ENCODE assay signal across 17 cellular contexts in genomic region chr18:7645756-7646155, GRCh38.
DNase-seq lines count a peak whose midpoint lies in the region; ATAC-seq, FAIRE-seq and TF ChIP-seq lines count a peak whose summit lies in the region.
"Had no signal": no experiment of that assay in that cellular context is flagged by ENCODE, and none has a peak within 500 bp of the region (broad histone marks: within the 10 kb centered on the region; RNA-seq: fewer than 3 reads in every experiment).

No MANE protein-coding gene starts in this region.

- H3K79me2 ChIP-seq in HepG2 (ENCODE audit: insufficient read depth, low read length), result peaks cover 3% of the 10 kb centered on the region

- TF ChIP-seq POLR2A in HepG2 (IDR thresholded peaks at IDR 0.05; ENCODE audit: insufficient read depth in 1 of 2, low read depth in 2 of 2, low read length in 2 of 2), result no peak
- no peak for TF ChIP-seq POLR2A in right lobe of liver (IDR thresholded peaks at IDR 0.05)
- no peak for TF ChIP-seq POLR2A in esophagus muscularis mucosa (IDR thresholded peaks at IDR 0.05; ENCODE audit: low read depth)
- no peak for TF ChIP-seq POLR2A in GM18505 (IDR thresholded peaks at IDR 0.05; ENCODE audit: borderline replicate concordance, extremely low read depth, insufficient read depth, insufficient read length)

- H4K20me1 ChIP-seq in HepG2 (ENCODE audit: insufficient read depth, low read length), result no peaks in the 10 kb centered on the region

- TF ChIP-seq EP300 in HepG2 (IDR thresholded peaks at IDR 0.05; ENCODE audit: low read depth in 2 of 2, low read length in 2 of 2) (no peak), HepG2 (CRISPR knock-in tag; IDR thresholded peaks at IDR 0.05; ENCODE audit: borderline replicate concordance) (no peak), esophagus muscularis mucosa (IDR thresholded peaks at IDR 0.05) (no peak)

- CTCF ChIA-PET in HepG2 (lab: Yijun Ruan, JAX; ENCODE audit: low intra/inter-chr PET ratio, low total read pairs), result no interaction called here

- ATAC-seq in HepG2 (no peak; the same call in 2 of the 3 replicates), right lobe of liver (no peak), GM18505 (IDR thresholded peaks at IDR 0.05; ENCODE audit: unreplicated experiment) (no peak), HG03565 (IDR thresholded peaks at IDR 0.05; ENCODE audit: unreplicated experiment) (no peak)
- ATAC-seq: gastrocnemius medialis, left cardiac atrium had no signal

- no peaks in the 10 kb centered on the region for H3K27me3 ChIP-seq in HepG2 (ENCODE audit: control insufficient read depth in 1 of 2, insufficient read depth in 2 of 2, low read length in 2 of 2)
- no peaks in the 10 kb centered on the region for H3K27me3 ChIP-seq in right lobe of liver
- H3K27me3 ChIP-seq in esophagus muscularis mucosa, result no peaks in the 10 kb centered on the region
- H3K27me3 ChIP-seq: gastrocnemius medialis had no signal

- no peak for TF ChIP-seq RAD21 in HepG2 (CRISPR knock-in tag; IDR thresholded peaks at IDR 0.05)

- 17% methylated on average over 1 of the region's 1 CpG for WGBS in HepG2 (ENCODE audit: low lambda C conversion rate)
- 80% methylated on average over 1 of the region's 1 CpG for WGBS in right lobe of liver (ENCODE audit: insufficient coverage, low coverage, low lambda C conversion rate, missing lambda C conversion rate)
- WGBS in esophagus muscularis mucosa, result 50% methylated on average over 1 of the region's 1 CpG

- H3K36me3 ChIP-seq in HepG2 (replicated peaks in 1 of 2; ENCODE audit: control insufficient read depth in 1 of 2, insufficient read depth in 2 of 2, low read length in 2 of 2) (no peaks in the 10 kb centered on the region), right lobe of liver (no peaks in the 10 kb centered on the region), esophagus muscularis mucosa (no peaks in the 10 kb centered on the region)
- H3K36me3 ChIP-seq: gastrocnemius medialis had no signal

- H3K4me3 ChIP-seq in HepG2 (replicated peaks in 1 of 3; ENCODE audit: insufficient read depth in 1 of 3, low read depth in 2 of 3, low read length in 3 of 3) (no peak overlapping the region), right lobe of liver (no peak overlapping the region), esophagus muscularis mucosa (no peak overlapping the region)
- H3K4me3 ChIP-seq: gastrocnemius medialis had no signal

- H3K9ac ChIP-seq in HepG2 (ENCODE audit: insufficient read depth, low read depth, low read length), result no peak overlapping the region
- H3K9ac ChIP-seq: KMS-11 had no signal

- intact Hi-C loops in HepG2 (cut with micrococcal nuclease; ENCODE audit: unreplicated experiment), result loop anchor here (1.0 kb wide), 1 partner anchor 8 kb away; no protein-coding TSS in a partner anchor
- intact Hi-C loops in right lobe of liver (cut with DNase I), result no loop called here
- intact Hi-C loops in esophagus muscularis mucosa (cut with DNase I), result no loop called here

- FAIRE-seq in HepG2 (lab: Jason Lieb, UNC), result no peak
- FAIRE-seq: GM12892 had no signal

- H3K4me2 ChIP-seq in HepG2 (ENCODE audit: low read depth, low read length), result peak overlapping the region; percentile 36
- H3K4me2 ChIP-seq: KMS-11 had no signal

- POLR2A ChIA-PET in HepG2 (lab: Yijun Ruan, JAX), result no interaction called here

- H3K4me1 ChIP-seq in HepG2 (ENCODE audit: insufficient read depth, low read length) (peaks cover 42% of the 10 kb centered on the region), right lobe of liver (peaks cover 0 to 11% (median 0%) of the 10 kb centered on the region in 4 donors), esophagus muscularis mucosa (peaks cover 21 to 27% (median 23%) of the 10 kb centered on the region in 4 donors)

- in situ Hi-C loops in HepG2 (cut with HindIII; ENCODE audit: extremely low pct_ligation_motif_present, low pct_unique_long_range_greater_than_20kb), result no loop called here

- no peak overlapping the region for H2AFZ ChIP-seq in HepG2 (ENCODE audit: low read length)

- BruUV-seq in HepG2 (replicated peaks; lab: Mats Ljungman, UMichigan), result no TSS peak

- H3K9me3 ChIP-seq in HepG2 (ENCODE audit: low read length), result no peaks in the 10 kb centered on the region
- H3K9me3 ChIP-seq in right lobe of liver, result no peaks in the 10 kb centered on the region
- peaks cover 0 to 11% (median 0%) of the 10 kb centered on the region in 4 donors for H3K9me3 ChIP-seq in esophagus muscularis mucosa
- H3K9me3 ChIP-seq: gastrocnemius medialis had no signal

- DNase-seq in HepG2 (ENCODE audit: low spot score), result no peak
- DNase-seq in right lobe of liver, result no peak
- DNase-seq in NCI-H345 treated with DMSO at 0.1 percent for 48 hours (lab: John Stamatoyannopoulos, UW; ENCODE audit: unreplicated experiment), result peak; percentile 37
- DNase-seq in esophagus muscularis mucosa (ENCODE audit: extremely low spot score), result peak; percentile 17
- DNase-seq in activated T-cell treated with anti-CD3 and anti-CD28 coated beads for 4 hours, result no peak
- DNase-seq in Kasumi-1 (lab: John Stamatoyannopoulos, UW), result no peak
- DNase-seq: activated naive CD8-positive, alpha-beta T cell treated with anti-CD3 and anti-CD28 coated beads, Interleukin-2, amount 10 ng/mL, durations not matched to agents 7 days and 5 days; erythroblast; gastrocnemius medialis; GDM1; left cardiac atrium; NCI-H146; NCI-H526 had no signal

- no peak for TF ChIP-seq CTCF in HepG2 (CRISPR knock-in tag; IDR thresholded peaks at IDR 0.05)
- no peak for TF ChIP-seq CTCF in right lobe of liver (IDR thresholded peaks at IDR 0.05)
- no peak for TF ChIP-seq CTCF in esophagus muscularis mucosa (IDR thresholded peaks at IDR 0.05)

- H3K27ac ChIP-seq in HepG2 (ENCODE audit: extremely low read length, insufficient read depth, low read length), result no peak overlapping the region
- H3K27ac ChIP-seq in right lobe of liver, result no peak overlapping the region
- H3K27ac ChIP-seq in esophagus muscularis mucosa (replicated peaks in 1 of 4), result no peak overlapping the region
- H3K27ac ChIP-seq: gastrocnemius medialis, KMS-11 had no signal

TF ChIP-seq in HepG2, 621 proteins besides CTCF, POLR2A, EP300 and RAD21:
- TF ChIP-seq ZSCAN25 (CRISPR knock-in tag; IDR thresholded peaks at IDR 0.05), result no peak
- TF ChIP-seq ZBTB39 (CRISPR knock-in tag; IDR thresholded peaks at IDR 0.05), result no peak
- TF ChIP-seq ZNF17 (CRISPR knock-in tag; IDR thresholded peaks at IDR 0.05), result 0 out of 2 replicates have a peak, but pooled peaks have one; percentile 53
- no peak for TF ChIP-seq ZMYM4 (CRISPR knock-in tag; IDR thresholded peaks at IDR 0.05)

Comparison
In these comparisons a context has a peak if more than half of its experiments do, and no peak if none do; other contexts are left out.
1. DNase-seq: peak in NCI-H345 treated with DMSO at 0.1 percent for 48 hours (single experiment) and esophagus muscularis mucosa (single experiment); none in HepG2 (single experiment), right lobe of liver (0 of 3), activated T-cell treated with anti-CD3 and anti-CD28 coated beads for 4 hours (single experiment) and Kasumi-1 (0 of 2).